14 cellular contexts compared by ENCODE assay signal in genomic region chr2:228613133-228613532, GRCh38.
DNase-seq lines count a peak whose midpoint lies in the region; ATAC-seq, FAIRE-seq and TF ChIP-seq lines count a peak whose summit lies in the region.
"Had no signal": no experiment of that assay in that cellular context is flagged by ENCODE, and none has a peak within 500 bp of the region (broad histone marks: within the 10 kb centered on the region; RNA-seq: fewer than 3 reads in every experiment).

No MANE protein-coding gene starts in this region.

- ATAC-seq in HG03439 (IDR thresholded peaks at IDR 0.05; ENCODE audit: unreplicated experiment): peak; percentile 59
- ATAC-seq in GM12878: peak; percentile 91
- no peak for ATAC-seq in HG03108 (IDR thresholded peaks at IDR 0.05; ENCODE audit: unreplicated experiment)
- ATAC-seq: gastrocnemius medialis had no signal

- TF ChIP-seq RAD21 in GM12878 (IDR thresholded peaks at IDR 0.05; ENCODE audit: insufficient read depth, low read depth, low read length): no peak

- H3K27me3 Mint-ChIP-seq in MCF 10A (ENCODE audit: insufficient read depth, unreplicated experiment): no peaks in the 10 kb centered on the region
- H3K27me3 Mint-ChIP-seq: activated CD4-positive, alpha-beta T cell treated with anti-CD3 and anti-CD28 coated beads, Interleukin-2, amount 10 ng/mL, durations not matched to agents 7 days and 5 days had no signal

- H3K4me1 ChIP-seq in breast epithelium: no peaks in the 10 kb centered on the region
- no peaks in the 10 kb centered on the region for H3K4me1 ChIP-seq in GM12878 (ENCODE audit: control insufficient read depth, insufficient read depth, low read length)
- H3K4me1 ChIP-seq: adrenal gland, gastrocnemius medialis had no signal

- no TSS peak for BruUV-seq in MCF 10A (replicated peaks; lab: Mats Ljungman, UMichigan)
- no TSS peak for BruUV-seq in GM12878 (replicated peaks; lab: Mats Ljungman, UMichigan)

- H3K79me2 ChIP-seq in GM12878 (ENCODE audit: control insufficient read depth, insufficient read depth, low read length): no peaks in the 10 kb centered on the region

- H3K36me3 ChIP-seq in breast epithelium: no peaks in the 10 kb centered on the region
- H3K36me3 ChIP-seq in GM12878 (ENCODE audit: control insufficient read depth in 2 of 2, insufficient read depth in 2 of 2, low read length in 1 of 2): no peaks in the 10 kb centered on the region
- H3K36me3 ChIP-seq: adrenal gland; BLaER1 treated with 17β-estradiol and CSF1 and Interleukin-3, amounts not matched to agents 10 nM and 100 nM; gastrocnemius medialis had no signal

- TF ChIP-seq POLR2A in breast epithelium (IDR thresholded peaks at IDR 0.05) (no peak), GM12878 (IDR thresholded peaks at IDR 0.05; ENCODE audit: low read depth, low read length) (no peak)

- POLR2A ChIA-PET in MCF 10A (lab: Yijun Ruan, JAX): interaction anchor here (0.8 kb wide), 1 partner anchor 104 kb away, joined by 3 read pairs; no protein-coding TSS in a partner anchor
- POLR2A ChIA-PET in GM12878 (lab: Charles Lee): interaction anchor here (0.6 kb wide), 1 partner anchor 499 kb away, joined by 4 read pairs; no protein-coding TSS in a partner anchor

- intact Hi-C loops in MCF 10A (cut with micrococcal nuclease) (no loop called here), breast epithelium (cut with DNase I; ENCODE audit: low total_unique reads) (no loop called here), GM12878 (cut with micrococcal nuclease; ENCODE audit: unreplicated experiment) (no loop called here)

- H3K9ac ChIP-seq in GM12878 (ENCODE audit: control insufficient read depth, insufficient read depth, low read length): no peak overlapping the region
- H3K9ac ChIP-seq: BLaER1 treated with 17β-estradiol and CSF1 and Interleukin-3, amounts not matched to agents 10 nM and 100 nM had no signal

- no peaks in the 10 kb centered on the region for H3K9me3 Mint-ChIP-seq in MCF 10A (ENCODE audit: unreplicated experiment)

- RAD21 ChIA-PET in GM12878 (lab: Charles Lee; ENCODE audit: unreplicated experiment): interaction anchor here (1.1 to 1.4 kb wide), 3 partner anchors 23 to 64 kb away, joined by 3 to 8 read pairs (median 3); no protein-coding TSS in a partner anchor

- SMC1A ChIA-PET in GM12878 (lab: Charles Lee; ENCODE audit: uncharacterized antibody, unreplicated experiment): interaction anchor here (1.0 to 1.5 kb wide), 4 partner anchors 10 to 23 kb away, joined by 3 to 8 read pairs (median 5); no protein-coding TSS in a partner anchor

- no peak overlapping the region for H3K27ac Mint-ChIP-seq in MCF 10A (ENCODE audit: low read depth, unreplicated experiment)
- H3K27ac Mint-ChIP-seq: activated CD4-positive, alpha-beta T cell treated with anti-CD3 and anti-CD28 coated beads, Interleukin-2, amount 10 ng/mL, durations not matched to agents 7 days and 5 days had no signal

- peaks cover 11% of the 10 kb centered on the region for H3K4me1 Mint-ChIP-seq in MCF 10A (ENCODE audit: insufficient read depth, unreplicated experiment)
- H3K4me1 Mint-ChIP-seq: activated CD4-positive, alpha-beta T cell treated with anti-CD3 and anti-CD28 coated beads, Interleukin-2, amount 10 ng/mL, durations not matched to agents 7 days and 5 days had no signal

- no peaks in the 10 kb centered on the region for H3K27me3 ChIP-seq in breast epithelium
- no peaks in the 10 kb centered on the region for H3K27me3 ChIP-seq in GM12878 (replicated peaks in 1 of 2; ENCODE audit: control insufficient read depth in 2 of 2, insufficient read depth in 2 of 2, low read length in 1 of 2)
- H3K27me3 ChIP-seq: adrenal gland; BLaER1 treated with 17β-estradiol and CSF1 and Interleukin-3, amounts not matched to agents 10 nM and 100 nM; gastrocnemius medialis had no signal

- H3K4me2 ChIP-seq in GM12878 (ENCODE audit: control insufficient read depth, insufficient read depth): no peak overlapping the region
- H3K4me2 ChIP-seq: BLaER1 treated with 17β-estradiol and CSF1 and Interleukin-3, amounts not matched to agents 10 nM and 100 nM had no signal

- WGBS in GM12878 (ENCODE audit: insufficient coverage, insufficient replicate concordance, low lambda C conversion rate, missing lambda C conversion rate): 0% methylated on average over 3 of the region's 3 CpGs

- TF ChIP-seq EP300 in GM12878 (IDR thresholded peaks at IDR 0.05; ENCODE audit: borderline replicate concordance in 1 of 2, control insufficient read depth in 1 of 2, low read depth in 2 of 2, low read length in 2 of 2): peak in 1 of 2 experiments; percentile 32; a peak in 1 of 4 replicates

- H3K9me3 ChIP-seq in breast epithelium: no peaks in the 10 kb centered on the region
- no peaks in the 10 kb centered on the region for H3K9me3 ChIP-seq in GM12878 (replicated peaks; ENCODE audit: control insufficient read depth, insufficient read depth, low read length)
- H3K9me3 ChIP-seq: adrenal gland, gastrocnemius medialis had no signal

- CTCF ChIA-PET in MCF 10A (lab: Yijun Ruan, JAX) (interaction anchor here (1.1 kb wide), 1 partner anchor 564 kb away, joined by 3 read pairs; no protein-coding TSS in a partner anchor), GM12878 (lab: Yijun Ruan, JAX) (no interaction called here)

- in situ Hi-C loops in GM12878 (cut with MboI): no loop called here

- no peaks in the 10 kb centered on the region for H3K36me3 Mint-ChIP-seq in MCF 10A (ENCODE audit: insufficient read depth, unreplicated experiment)

- H3K4me3 ChIP-seq in breast epithelium (no peak overlapping the region), GM12878 (no peak overlapping the region)
- H3K4me3 ChIP-seq: adrenal gland; BLaER1 treated with 17β-estradiol and CSF1 and Interleukin-3, amounts not matched to agents 10 nM and 100 nM; gastrocnemius medialis had no signal

- TF ChIP-seq CTCF in MCF 10A (IDR thresholded peaks at IDR 0.05; ENCODE audit: unreplicated experiment) (no peak), breast epithelium (IDR thresholded peaks at IDR 0.05) (no peak), GM12878 (IDR thresholded peaks at IDR 0.05 in 2 of 3, conservative IDR thresholded peaks at IDR 0.05 in 1 of 3; ENCODE audit: control insufficient read depth in 2 of 3, extremely low read depth in 1 of 3, insufficient read depth in 1 of 3, low read depth in 3 of 3, low read length in 3 of 3) (no peak)

- FAIRE-seq in GM12878 (lab: Jason Lieb, UNC): no peak
- FAIRE-seq: small intestine had no signal

- H3K4me3 Mint-ChIP-seq in MCF 10A (ENCODE audit: unreplicated experiment): no peak overlapping the region
- H3K4me3 Mint-ChIP-seq: activated CD4-positive, alpha-beta T cell treated with anti-CD3 and anti-CD28 coated beads, Interleukin-2, amount 10 ng/mL, durations not matched to agents 7 days and 5 days had no signal

- peak; percentile 85 for DNase-seq in MCF 10A (ENCODE audit: unreplicated experiment)
- no peak for DNase-seq in breast epithelium (ENCODE audit: low spot score in 2 of 2)
- DNase-seq in GM12878 (ENCODE audit: low read depth, low spot score): peak; percentile 15
- peak; percentile 93 for DNase-seq in stromal cell of bone marrow (ENCODE audit: low read depth)
- no peak for DNase-seq in DMS 273 (lab: John Stamatoyannopoulos, UW; ENCODE audit: unreplicated experiment)
- no peak for DNase-seq in T-helper 1 cell
- DNase-seq: activated CD4-positive, alpha-beta T cell treated with anti-CD3 and anti-CD28 coated beads, Interleukin-2, amount 10 ng/mL, durations not matched to agents 7 days and 5 days; adrenal gland; gastrocnemius medialis; small intestine; stimulated activated naive CD4-positive, alpha-beta T cell treated with Interleukin-2 at 50 U/mL for 16 hours had no signal

- H3K27ac ChIP-seq in breast epithelium (no peak overlapping the region), GM12878 (ENCODE audit: control insufficient read depth, insufficient read depth) (no peak overlapping the region)
- H3K27ac ChIP-seq: adrenal gland; BLaER1 treated with 17β-estradiol and CSF1 and Interleukin-3, amounts not matched to agents 10 nM and 100 nM; gastrocnemius medialis had no signal

- no peak overlapping the region for H2AFZ ChIP-seq in GM12878 (ENCODE audit: control insufficient read depth, low read depth, low read length)

- no peaks in the 10 kb centered on the region for H4K20me1 ChIP-seq in GM12878 (ENCODE audit: control insufficient read depth, insufficient read depth)
- H4K20me1 ChIP-seq: BLaER1 treated with 17β-estradiol and CSF1 and Interleukin-3, amounts not matched to agents 10 nM and 100 nM had no signal

TF ChIP-seq in GM12878, 131 proteins besides CTCF, POLR2A, EP300 and RAD21 (continues in another document):
- TF ChIP-seq ZBTB11 (CRISPR knock-in tag; IDR thresholded peaks at IDR 0.05): no peak
- no peak for TF ChIP-seq ATF3 (IDR thresholded peaks at IDR 0.05; ENCODE audit: borderline replicate concordance, extremely low read depth, low read depth, low read length)
- TF ChIP-seq BRCA1 (IDR thresholded peaks at IDR 0.05; ENCODE audit: low read depth, low read length): no peak

Comparison
In these comparisons a context has a peak if more than half of its experiments do, and no peak if none do; other contexts are left out.
1. DNase-seq: peak in MCF 10A (single experiment), GM12878 (single experiment) and stromal cell of bone marrow (single experiment); none in breast epithelium (0 of 2), DMS 273 (single experiment) and T-helper 1 cell (0 of 5).